In the genomic region with DNA sequence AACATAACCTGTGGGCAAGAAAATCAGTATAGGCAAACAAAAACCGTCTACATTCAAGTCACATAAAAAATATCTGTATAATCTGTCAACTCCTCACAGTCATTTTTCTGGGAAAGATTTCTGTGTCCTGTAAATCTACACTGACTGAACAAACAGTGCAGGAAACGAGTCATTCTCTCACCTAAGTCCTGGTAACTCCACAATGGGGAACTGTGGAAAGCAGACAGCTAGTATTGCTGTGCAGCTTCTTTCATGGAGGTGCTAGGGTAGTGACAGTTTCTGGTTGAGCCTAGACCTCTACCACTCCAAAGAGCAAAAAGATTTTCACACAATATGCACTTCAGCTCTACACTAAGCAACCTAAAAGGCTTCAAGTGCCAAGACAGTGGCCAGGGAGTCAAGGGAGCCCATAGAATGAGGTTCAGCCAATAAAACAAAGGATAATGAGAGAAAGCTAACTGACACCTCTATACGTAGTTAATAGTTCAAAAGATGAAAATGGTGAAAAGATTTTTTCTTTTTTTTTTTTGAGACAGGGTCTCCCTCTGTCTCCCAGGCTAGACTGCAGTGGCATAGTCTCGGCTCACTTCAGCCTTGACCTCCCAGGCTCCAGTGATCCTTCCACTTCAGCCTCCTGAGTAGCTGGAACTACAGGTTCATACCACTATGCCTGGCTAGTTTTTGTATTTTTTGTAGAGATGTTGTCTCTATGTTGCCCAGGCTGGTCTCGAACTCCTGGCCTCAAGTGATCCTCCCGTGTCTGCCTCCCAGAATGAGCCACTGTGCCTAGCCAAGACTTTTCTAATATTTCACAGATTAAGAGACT, we compare ENCODE assay signal across 8 cellular contexts. TPM values are rescaled to one million over a fixed set of nuclear protein-coding genes. Genes with fewer than 3 reads are reported as not detected.
DNase-seq lines count a peak whose midpoint lies in the region; ATAC-seq, FAIRE-seq and TF ChIP-seq lines count a peak whose summit lies in the region.

No MANE protein-coding gene starts in this region.

- in situ Hi-C loops in HepG2 (cut with HindIII; ENCODE audit: extremely low pct_ligation_motif_present, low pct_unique_long_range_greater_than_20kb), result no loop called here

- DNase-seq in left ventricle myocardium inferior, result no peak
- no peak for DNase-seq in Right ventricle myocardium inferior (ENCODE audit: missing footprints)
- DNase-seq in activated CD4-positive, alpha-beta memory T cell treated with anti-CD3 and anti-CD28 coated beads, Interleukin-2, amount 10 ng/mL, durations not matched to agents 7 days and 5 days, result no peak
- DNase-seq in HepG2 (ENCODE audit: low spot score), result peak; percentile 69
- no peak for DNase-seq in vagina (ENCODE audit: extremely low spot score in 2 of 2)
- no peak for DNase-seq in kidney
- no peak for DNase-seq in NCI-H226

- no peak for TF ChIP-seq CTCF in left ventricle myocardium inferior (IDR thresholded peaks at IDR 0.05; ENCODE audit: borderline replicate concordance)
- TF ChIP-seq CTCF in HepG2 (CRISPR knock-in tag; IDR thresholded peaks at IDR 0.05), result no peak
- TF ChIP-seq CTCF in vagina (IDR thresholded peaks at IDR 0.05), result no peak
- no peak for TF ChIP-seq CTCF in kidney (IDR thresholded peaks at IDR 0.05; ENCODE audit: borderline replicate concordance, extremely low read depth, insufficient read depth)

- BruUV-seq in HepG2 (replicated peaks; lab: Mats Ljungman, UMichigan), result no TSS peak

- TF ChIP-seq EP300 in HepG2 (IDR thresholded peaks at IDR 0.05; ENCODE audit: low read depth in 2 of 2, low read length in 2 of 2), result no peak
- no peak for TF ChIP-seq EP300 in HepG2 (CRISPR knock-in tag; IDR thresholded peaks at IDR 0.05; ENCODE audit: borderline replicate concordance)

- ATAC-seq in Right ventricle myocardium inferior, result no peak
- ATAC-seq in HepG2, result peak; percentile 85
- ATAC-seq in GM18861 (IDR thresholded peaks at IDR 0.05; ENCODE audit: unreplicated experiment), result no peak

- POLR2A ChIA-PET in activated CD4-positive, alpha-beta memory T cell treated with anti-CD3 and anti-CD28 coated beads, Interleukin-2, amount 10 ng/mL, durations not matched to agents 7 days and 5 days (lab: Charles Lee), result interaction anchor here (1.4 to 9.3 kb wide), 6 partner anchors 8 to 81 kb away, joined by 3 to 211 read pairs (median 52); no protein-coding TSS in a partner anchor
- POLR2A ChIA-PET in HepG2 (lab: Yijun Ruan, JAX), result interaction anchor here (0.8 to 1.1 kb wide), 3 partner anchors 9 to 288 kb away, joined by 3 to 4 read pairs (median 3); a partner anchor contains a TSS

- H3K4me1 ChIP-seq in left ventricle myocardium inferior, result peaks cover 96% of the 10 kb centered on the region
- H3K4me1 ChIP-seq in HepG2 (ENCODE audit: insufficient read depth, low read length), result peaks cover 72% of the 10 kb centered on the region
- peaks cover 87% of the 10 kb centered on the region for H3K4me1 ChIP-seq in vagina
- H3K4me1 ChIP-seq in kidney (ENCODE audit: control insufficient read depth in 1 of 2, insufficient read depth in 1 of 2, low read depth in 1 of 2, low read length in 2 of 2), result peaks cover 14 to 17% of the 10 kb centered on the region in 2 donors

- H3K27me3 Mint-ChIP-seq in activated CD4-positive, alpha-beta memory T cell treated with anti-CD3 and anti-CD28 coated beads, Interleukin-2, amount 10 ng/mL, durations not matched to agents 7 days and 5 days, result no peaks in the 10 kb centered on the region

- H3K36me3 ChIP-seq in left ventricle myocardium inferior (no peaks in the 10 kb centered on the region), HepG2 (replicated peaks in 1 of 2; ENCODE audit: control insufficient read depth in 1 of 2, insufficient read depth in 2 of 2, low read length in 2 of 2) (0 out of 5 replicates have a peak, but pooled peaks cover 0 to 2% of the 10 kb centered on the region in 2 experiments), vagina (no peaks in the 10 kb centered on the region), kidney (ENCODE audit: control insufficient read depth in 1 of 2, insufficient read depth in 2 of 2, low read length in 2 of 2) (no peaks in the 10 kb centered on the region)

- intact Hi-C loops in left ventricle myocardium inferior (cut with micrococcal nuclease), result no loop called here
- intact Hi-C loops in Right ventricle myocardium inferior (cut with DNase I), result no loop called here
- intact Hi-C loops in HepG2 (cut with micrococcal nuclease; ENCODE audit: unreplicated experiment), result no loop called here
- intact Hi-C loops in vagina (cut with DNase I), result no loop called here
- intact Hi-C loops in kidney (cut with DNase I), result no loop called here

- H3K27ac Mint-ChIP-seq in activated CD4-positive, alpha-beta memory T cell treated with anti-CD3 and anti-CD28 coated beads, Interleukin-2, amount 10 ng/mL, durations not matched to agents 7 days and 5 days, result peak overlapping the region; percentile 95

- H3K4me1 Mint-ChIP-seq in activated CD4-positive, alpha-beta memory T cell treated with anti-CD3 and anti-CD28 coated beads, Interleukin-2, amount 10 ng/mL, durations not matched to agents 7 days and 5 days, result peaks cover 77% of the 10 kb centered on the region

- H3K36me3 Mint-ChIP-seq in activated CD4-positive, alpha-beta memory T cell treated with anti-CD3 and anti-CD28 coated beads, Interleukin-2, amount 10 ng/mL, durations not matched to agents 7 days and 5 days (ENCODE audit: low read depth), result peaks cover 59% of the 10 kb centered on the region

- H3K9ac ChIP-seq in HepG2 (ENCODE audit: insufficient read depth, low read depth, low read length), result no peak overlapping the region
- no peak overlapping the region for H3K9ac ChIP-seq in kidney (ENCODE audit: low read length in 2 of 2)

- H3K27me3 ChIP-seq in left ventricle myocardium inferior (ENCODE audit: low read depth) (no peaks in the 10 kb centered on the region), HepG2 (ENCODE audit: control insufficient read depth in 1 of 2, insufficient read depth in 2 of 2, low read length in 2 of 2) (no peaks in the 10 kb centered on the region; a peak in 1 of 5 replicates), vagina (no peaks in the 10 kb centered on the region)

- FAIRE-seq in HepG2 (lab: Jason Lieb, UNC) (no peak), kidney (lab: Jason Lieb, UNC) (no peak)

- H3K4me2 ChIP-seq in HepG2 (ENCODE audit: low read depth, low read length), result peak overlapping the region; percentile 38

- WGBS in HepG2 (ENCODE audit: low lambda C conversion rate), result 48% methylated on average over 6 of the region's 6 CpGs

- no peaks in the 10 kb centered on the region for H3K9me3 Mint-ChIP-seq in activated CD4-positive, alpha-beta memory T cell treated with anti-CD3 and anti-CD28 coated beads, Interleukin-2, amount 10 ng/mL, durations not matched to agents 7 days and 5 days

- peaks cover 94% of the 10 kb centered on the region for H3K79me2 ChIP-seq in HepG2 (ENCODE audit: insufficient read depth, low read length)

- peak overlapping the region; percentile 0 for H3K4me3 ChIP-seq in left ventricle myocardium inferior
- peak overlapping the region in 1 of 3 experiments; percentile 9; a peak in 1 of 6 replicates for H3K4me3 ChIP-seq in HepG2 (replicated peaks in 1 of 3; ENCODE audit: insufficient read depth in 1 of 3, low read depth in 2 of 3, low read length in 3 of 3)
- no peak overlapping the region for H3K4me3 ChIP-seq in vagina
- H3K4me3 ChIP-seq in kidney (ENCODE audit: low read length in 2 of 2), result no peak overlapping the region

- H3K27ac ChIP-seq in left ventricle myocardium inferior (replicated peaks), result peak overlapping the region; percentile 61
- peak overlapping the region; percentile 41 for H3K27ac ChIP-seq in HepG2 (ENCODE audit: extremely low read length, insufficient read depth, low read length)
- H3K27ac ChIP-seq in vagina, result peak overlapping the region; percentile 96
- peak overlapping the region in 1 of 2 donors; percentile 43 for H3K27ac ChIP-seq in kidney (ENCODE audit: low read depth in 2 of 2, low read length in 2 of 2)

- H2AFZ ChIP-seq in HepG2 (ENCODE audit: low read length), result no peak overlapping the region

- CTCF ChIA-PET in activated CD4-positive, alpha-beta memory T cell treated with anti-CD3 and anti-CD28 coated beads, Interleukin-2, amount 10 ng/mL, durations not matched to agents 7 days and 5 days (lab: Charles Lee), result interaction anchor here (1.2 to 3.9 kb wide), 5 partner anchors 11 to 116 kb away, joined by 3 to 34 read pairs (median 5); no protein-coding TSS in a partner anchor
- CTCF ChIA-PET in HepG2 (lab: Yijun Ruan, JAX; ENCODE audit: low intra/inter-chr PET ratio, low total read pairs), result no interaction called here

- TF ChIP-seq RAD21 in HepG2 (CRISPR knock-in tag; IDR thresholded peaks at IDR 0.05), result no peak

- peak overlapping the region; percentile 100 for H3K4me3 Mint-ChIP-seq in activated CD4-positive, alpha-beta memory T cell treated with anti-CD3 and anti-CD28 coated beads, Interleukin-2, amount 10 ng/mL, durations not matched to agents 7 days and 5 days

- TF ChIP-seq POLR2A in HepG2 (IDR thresholded peaks at IDR 0.05; ENCODE audit: insufficient read depth in 1 of 2, low read depth in 2 of 2, low read length in 2 of 2), result no peak
- TF ChIP-seq POLR2A in vagina (IDR thresholded peaks at IDR 0.05), result no peak

- H3K9me3 ChIP-seq in left ventricle myocardium inferior (replicated peaks) (no peaks in the 10 kb centered on the region), HepG2 (ENCODE audit: low read length) (no peaks in the 10 kb centered on the region), vagina (no peaks in the 10 kb centered on the region), kidney (ENCODE audit: control insufficient read depth in 1 of 2, low read length in 2 of 2) (no peaks in the 10 kb centered on the region)

- H4K20me1 ChIP-seq in HepG2 (ENCODE audit: insufficient read depth, low read length), result peaks cover 90% of the 10 kb centered on the region

RNA-seq across cellular contexts. Expression of a gene that starts 5.5 kb away (rescaled TPM):
- total RNA-seq in left ventricle myocardium inferior (203 TPM), Right ventricle myocardium inferior (249 TPM), HepG2 (2016; rRNA removed; fragmentation: Illumina TruSeq; extraction: Trizol) (225 and 284 TPM in 2 replicates), vagina (112 TPM), kidney (236 TPM)
- total RNA-seq in activated CD4-positive, alpha-beta memory T cell treated with anti-CD3 and anti-CD28 coated beads, Interleukin-2, amount 10 ng/mL, durations not matched to agents 7 days and 5 days, result 100 to 1,000 TPM; 337 to 349 TPM
- total RNA-seq in HepG2 (2016; cell fraction: cytosol; rRNA removed; fragmentation: Illumina TruSeq; extraction: Trizol; ENCODE audit: low read depth), result 369 and 408 TPM in 2 replicates
- total RNA-seq in HepG2 (2016; cell fraction: insoluble cytoplasmic fraction; rRNA removed; fragmentation: Illumina TruSeq; extraction: Trizol), result 221 and 292 TPM in 2 replicates
- total RNA-seq in HepG2 (2016; cell fraction: membrane; rRNA removed; fragmentation: Illumina TruSeq; extraction: Trizol), result 422 and 446 TPM in 2 replicates
- 70.1 and 106 TPM in 2 replicates for total RNA-seq in HepG2 (2016; cell fraction: nucleus; rRNA removed; fragmentation: Illumina TruSeq; extraction: Trizol)
- polyA plus RNA-seq in HepG2 (2011; rRNA removed) (133 and 173 TPM in 2 replicates), kidney (ENCODE audit: insufficient read depth, low read depth, low replicate concordance) (130 TPM)
- polyA plus RNA-seq in HepG2 (2011; cell fraction: cytosol; rRNA removed), result 32.3 and 61.4 TPM in 2 replicates
- 11.8 and 23.9 TPM in 2 replicates for polyA plus RNA-seq in HepG2 (2011; cell fraction: nucleus; rRNA removed)
- 117 and 164 TPM in 2 replicates for polyA plus RNA-seq in HepG2 (2012)
- polyA plus RNA-seq in HepG2 (2016; cell fraction: cytosol; fragmentation: Illumina TruSeq; extraction: Trizol; ENCODE audit: low read depth), result 182 and 192 TPM in 2 replicates
- polyA plus RNA-seq in HepG2 (2016; cell fraction: insoluble cytoplasmic fraction; fragmentation: Illumina TruSeq; extraction: Trizol; ENCODE audit: low read depth), result 288 and 291 TPM in 2 replicates
- 288 and 296 TPM in 2 replicates for polyA plus RNA-seq in HepG2 (2016; cell fraction: membrane; fragmentation: Illumina TruSeq; extraction: Trizol; ENCODE audit: low read depth)
- 121 and 131 TPM in 2 replicates for polyA plus RNA-seq in HepG2 (2016; cell fraction: nucleus; fragmentation: Illumina TruSeq; extraction: Trizol; ENCODE audit: insufficient read depth, low read depth)
- polyA minus RNA-seq in HepG2 (2011; rRNA and poly(A)+ RNA removed; ENCODE audit: low replicate concordance), result 228 and 834 TPM in 2 replicates
- 120 and 150 TPM in 2 replicates for polyA minus RNA-seq in HepG2 (2011; cell fraction: cytosol; rRNA and poly(A)+ RNA removed)
- 43.0 and 80.8 TPM in 2 replicates for polyA minus RNA-seq in HepG2 (2011; cell fraction: nucleus; rRNA and poly(A)+ RNA removed)
